Comparison of ENCODE assay signal across 21 cellular contexts in genomic region chr15:25677719-25678497, GRCh38.
DNase-seq lines count a peak whose midpoint lies in the region; ATAC-seq and TF ChIP-seq lines count a peak whose summit lies in the region.
"Had no signal": no experiment of that assay in that cellular context is flagged by ENCODE, and none has a peak within 500 bp of the region (broad histone marks: within the 10 kb centered on the region; RNA-seq: fewer than 3 reads in every experiment).

No MANE protein-coding gene starts in this region.

- no peak overlapping the region for H3K9ac ChIP-seq in neuronal stem cell (ENCODE audit: low read depth, low read length, poor library complexity)
- H3K9ac ChIP-seq: GM23248, KMS-11 had no signal

- no peak overlapping the region for H3K4ac ChIP-seq in neuronal stem cell (ENCODE audit: low read length)

- H4K20me1 ChIP-seq in osteoblast (ENCODE audit: insufficient read depth, low read length), result no peaks in the 10 kb centered on the region

- no peak overlapping the region for H3K4me2 ChIP-seq in neuronal stem cell (ENCODE audit: insufficient read depth, low read length, poor library complexity, severe bottlenecking)
- no peak overlapping the region for H3K4me2 ChIP-seq in osteoblast (ENCODE audit: insufficient read depth, low read length)
- H3K4me2 ChIP-seq: KMS-11 had no signal

- no peak for DNase-seq in WTC11 (ENCODE audit: low spot score)
- DNase-seq in esophagus muscularis mucosa (ENCODE audit: extremely low spot score), result no peak
- DNase-seq in neuronal stem cell (ENCODE audit: low spot score), result no peak
- no peak for DNase-seq in osteoblast (ENCODE audit: insufficient read length, low spot score, missing footprints)
- no peak for DNase-seq in mesothelial cell of epicardium (ENCODE audit: low spot score in 2 of 2, unreplicated experiment in 2 of 2)
- no peak for DNase-seq in stimulated activated naive B cell treated with anti-CD40 and anti-IgM and Interleukin-4, amounts not matched to agents 10 μg/mL and 1 μg/mL and 100 μg/mL, for 72 hours
- DNase-seq: BE2C, GM23248, IMR-90, NCI-H1092 treated with DMSO at 0.1 percent for 48 hours, NCI-H146, NCI-H2029, NCI-H2171, NCI-H345, NCI-H524, NCI-H774 had no signal

- peak overlapping the region; percentile 18 for H2AK5ac ChIP-seq in neuronal stem cell (ENCODE audit: low read depth, low read length)

- TF ChIP-seq EP300 in esophagus muscularis mucosa (IDR thresholded peaks at IDR 0.05), result no peak

- no peak for TF ChIP-seq CTCF in WTC11 (IDR thresholded peaks at IDR 0.05)
- TF ChIP-seq CTCF in esophagus muscularis mucosa (IDR thresholded peaks at IDR 0.05), result no peak
- TF ChIP-seq CTCF in osteoblast (IDR thresholded peaks at IDR 0.05; ENCODE audit: extremely low read depth, low read depth, low read length), result no peak
- no peak for TF ChIP-seq CTCF in mesothelial cell of epicardium (IDR thresholded peaks at IDR 0.05; ENCODE audit: unreplicated experiment)

- no peak for TF ChIP-seq POLR2A in esophagus muscularis mucosa (IDR thresholded peaks at IDR 0.05; ENCODE audit: low read depth)

- H3K27me3 Mint-ChIP-seq in WTC11 (ENCODE audit: low read depth) (peaks cover 6% of the 10 kb centered on the region), mesothelial cell of epicardium (ENCODE audit: low read depth) (no peaks in the 10 kb centered on the region)
- peaks cover 0 to under 1% of the 10 kb centered on the region in 2 donors for H3K27me3 Mint-ChIP-seq in stimulated activated naive B cell treated with anti-CD40 and anti-IgM and Interleukin-4, amounts not matched to agents 10 μg/mL and 1 μg/mL and 100 μg/mL, for 72 hours

- peaks cover 9 to 76% (median 58%) of the 10 kb centered on the region in 4 donors for H3K4me1 ChIP-seq in esophagus muscularis mucosa
- peaks cover 0 to 7% of the 10 kb centered on the region in 2 donors for H3K4me1 ChIP-seq in neuronal stem cell (ENCODE audit: control insufficient read depth in 2 of 2, insufficient read depth in 1 of 2, low read depth in 1 of 2, low read length in 2 of 2)
- no peaks in the 10 kb centered on the region for H3K4me1 ChIP-seq in osteoblast (ENCODE audit: insufficient read depth, low read length)
- H3K4me1 ChIP-seq: BE2C, SJSA1 had no signal

- H3K27me3 ChIP-seq in esophagus muscularis mucosa (no peaks in the 10 kb centered on the region), neuronal stem cell (ENCODE audit: control insufficient read depth in 3 of 3, insufficient read depth in 3 of 3, low read depth in 1 of 3, low read length in 3 of 3) (no peaks in the 10 kb centered on the region), osteoblast (ENCODE audit: insufficient read depth, low read length) (no peaks in the 10 kb centered on the region)
- H3K27me3 ChIP-seq: BE2C, SJSA1 had no signal

- H2AFZ ChIP-seq in neuronal stem cell (ENCODE audit: low read length) (peak overlapping the region; percentile 6), osteoblast (ENCODE audit: low read length) (no peak overlapping the region)
- H2AFZ ChIP-seq: GM23248 had no signal

- 88% methylated on average over 8 of the region's 9 CpGs for whole genome bisulfite sequencing in esophagus muscularis mucosa
- WGBS in neuronal stem cell (ENCODE audit: extremely low coverage in 2 of 2, insufficient read length in 2 of 2, insufficient replicate concordance in 1 of 2), 2 donors, result no CpG with 5 or more reads among the region's 9 CpGs

- H3K4me3 Mint-ChIP-seq in WTC11, result no peak overlapping the region
- H3K4me3 Mint-ChIP-seq in mesothelial cell of epicardium, result no peak overlapping the region
- H3K4me3 Mint-ChIP-seq in stimulated activated naive B cell treated with anti-CD40 and anti-IgM and Interleukin-4, amounts not matched to agents 10 μg/mL and 1 μg/mL and 100 μg/mL, for 72 hours, result no peak overlapping the region

- H3K9me3 Mint-ChIP-seq in WTC11, result peaks cover under 1% of the 10 kb centered on the region; the same call in 1 of the 2 replicates
- no peaks in the 10 kb centered on the region for H3K9me3 Mint-ChIP-seq in mesothelial cell of epicardium
- H3K9me3 Mint-ChIP-seq in stimulated activated naive B cell treated with anti-CD40 and anti-IgM and Interleukin-4, amounts not matched to agents 10 μg/mL and 1 μg/mL and 100 μg/mL, for 72 hours, result peaks cover under 1 to 5% of the 10 kb centered on the region in 2 donors

- no peak overlapping the region for H3K14ac ChIP-seq in neuronal stem cell (ENCODE audit: low read length)

- H3K9me3 ChIP-seq in esophagus muscularis mucosa (no peaks in the 10 kb centered on the region), neuronal stem cell (replicated peaks in 1 of 2; ENCODE audit: control insufficient read depth in 2 of 2, insufficient read depth in 1 of 2, low read depth in 1 of 2, low read length in 2 of 2) (peaks cover 0 to 1% of the 10 kb centered on the region in 2 donors), osteoblast (ENCODE audit: low read depth, low read length) (no peaks in the 10 kb centered on the region)
- H3K9me3 ChIP-seq: BE2C, SJSA1 had no signal

- H3K27ac Mint-ChIP-seq in WTC11 (no peak overlapping the region), mesothelial cell of epicardium (no peak overlapping the region)
- H3K27ac Mint-ChIP-seq in stimulated activated naive B cell treated with anti-CD40 and anti-IgM and Interleukin-4, amounts not matched to agents 10 μg/mL and 1 μg/mL and 100 μg/mL, for 72 hours, result no peak overlapping the region

- POLR2A ChIA-PET in WTC11 (lab: Charles Lee), result no interaction called here

- intact Hi-C loops in esophagus muscularis mucosa (cut with DNase I), result no loop called here

- H2BK12ac ChIP-seq in neuronal stem cell (ENCODE audit: low read length), result no peak overlapping the region

- H3K23ac ChIP-seq in neuronal stem cell (ENCODE audit: low read depth, low read length, poor library complexity), result no peak overlapping the region

- H3K36me3 ChIP-seq in esophagus muscularis mucosa (peaks cover 0 to 33% (median 19%) of the 10 kb centered on the region in 4 donors), neuronal stem cell (replicated peaks in 1 of 2; ENCODE audit: control insufficient read depth in 2 of 2, insufficient read depth in 2 of 2, low read length in 2 of 2) (no peaks in the 10 kb centered on the region), osteoblast (ENCODE audit: insufficient read depth, low read length) (peaks cover 38% of the 10 kb centered on the region)
- H3K36me3 ChIP-seq: BE2C had no signal

- H2BK5ac ChIP-seq in neuronal stem cell (ENCODE audit: low read length), result no peak overlapping the region

- H3K27ac ChIP-seq in esophagus muscularis mucosa (replicated peaks in 1 of 4) (peak overlapping the region in 3 of 4 donors; percentile 5 to 34 (median 12)), neuronal stem cell (replicated peaks; ENCODE audit: low read length) (no peak overlapping the region), osteoblast (ENCODE audit: low read depth, low read length) (no peak overlapping the region)
- H3K27ac ChIP-seq: GM23248, KMS-11, SJSA1 had no signal

- CTCF ChIA-PET in WTC11 (lab: Charles Lee), result no interaction called here

- no peak overlapping the region for H2BK15ac ChIP-seq in neuronal stem cell (ENCODE audit: low read length)

- no peak overlapping the region for H4K8ac ChIP-seq in neuronal stem cell (ENCODE audit: low read depth, low read length)

- no peak overlapping the region for H3K4me3 ChIP-seq in esophagus muscularis mucosa
- no peak overlapping the region for H3K4me3 ChIP-seq in neuronal stem cell (ENCODE audit: low read length in 2 of 2)
- no peak overlapping the region for H3K4me3 ChIP-seq in osteoblast (ENCODE audit: insufficient read depth, low read length)
- H3K4me3 ChIP-seq: GM23248, SJSA1 had no signal

- H3K79me2 ChIP-seq in osteoblast (ENCODE audit: insufficient read depth, low read length), result no peaks in the 10 kb centered on the region

- ATAC-seq in WTC11 (peak; percentile 50), GM21619 (IDR thresholded peaks at IDR 0.05; ENCODE audit: unreplicated experiment) (no peak)
- ATAC-seq in stimulated activated naive B cell treated with anti-CD40 and anti-IgM and Interleukin-4, amounts not matched to agents 10 μg/mL and 1 μg/mL and 100 μg/mL, for 72 hours (replicated peaks), result no peak
- ATAC-seq: HCT116, Panc1 had no signal

- peaks cover under 1% of the 10 kb centered on the region for H3K36me3 Mint-ChIP-seq in WTC11
- no peaks in the 10 kb centered on the region for H3K36me3 Mint-ChIP-seq in mesothelial cell of epicardium
- H3K36me3 Mint-ChIP-seq in stimulated activated naive B cell treated with anti-CD40 and anti-IgM and Interleukin-4, amounts not matched to agents 10 μg/mL and 1 μg/mL and 100 μg/mL, for 72 hours, result peaks cover 2 to 4% of the 10 kb centered on the region in 2 donors

- H2BK120ac ChIP-seq in neuronal stem cell (ENCODE audit: low read depth, low read length), result no peak overlapping the region

- H3K18ac ChIP-seq in neuronal stem cell (ENCODE audit: low read length), result peak overlapping the region; percentile 21

- H4K91ac ChIP-seq in neuronal stem cell (ENCODE audit: low read depth, low read length, poor library complexity), result no peak overlapping the region

- no peaks in the 10 kb centered on the region for H3K79me1 ChIP-seq in neuronal stem cell (ENCODE audit: low read depth, low read length)

- H3K4me1 Mint-ChIP-seq in WTC11, result peaks cover 34% of the 10 kb centered on the region
- no peaks in the 10 kb centered on the region for H3K4me1 Mint-ChIP-seq in mesothelial cell of epicardium
- H3K4me1 Mint-ChIP-seq in stimulated activated naive B cell treated with anti-CD40 and anti-IgM and Interleukin-4, amounts not matched to agents 10 μg/mL and 1 μg/mL and 100 μg/mL, for 72 hours, result no peaks in the 10 kb centered on the region

TF ChIP-seq in WTC11, 78 proteins besides CTCF, POLR2A, EP300 and RAD21 (continues in another document):
- no peak for TF ChIP-seq FOXP4 (CRISPR knock-in tag; IDR thresholded peaks at IDR 0.05)
- TF ChIP-seq RELA (CRISPR knock-in tag; IDR thresholded peaks at IDR 0.05; ENCODE audit: borderline replicate concordance), result no peak
- TF ChIP-seq ZNF219 (CRISPR knock-in tag; IDR thresholded peaks at IDR 0.05; ENCODE audit: borderline replicate concordance), result no peak
- no peak for TF ChIP-seq ZNF121 (CRISPR knock-in tag; IDR thresholded peaks at IDR 0.05)
- TF ChIP-seq ZNF416 (CRISPR knock-in tag; IDR thresholded peaks at IDR 0.05), result no peak
- TF ChIP-seq SP1 (CRISPR knock-in tag; conservative IDR thresholded peaks at IDR 0.05), result no peak

Comparison
In these comparisons a context has a peak if more than half of its experiments do, and no peak if none do; other contexts are left out.
1. H3K27ac ChIP-seq: peak in esophagus muscularis mucosa (3 of 4); none in neuronal stem cell (single experiment) and osteoblast (single experiment).